ENCODE assay signal across 9 cellular contexts in genomic region chr3:111594205-111594604, GRCh38. TPM values are rescaled to one million over a fixed set of nuclear protein-coding genes. Genes with fewer than 3 reads are reported as not detected.
DNase-seq lines count a peak whose midpoint lies in the region; ATAC-seq and TF ChIP-seq lines count a peak whose summit lies in the region.
"Had no signal": no experiment of that assay in that cellular context is flagged by ENCODE, and none has a peak within 500 bp of the region (broad histone marks: within the 10 kb centered on the region; RNA-seq: fewer than 3 reads in every experiment).

No MANE protein-coding gene starts in this region.

- no peak for TF ChIP-seq POLR2A in uterus (IDR thresholded peaks at IDR 0.05)
- TF ChIP-seq POLR2A in gastroesophageal sphincter (IDR thresholded peaks at IDR 0.05), result no peak

- H3K27me3 Mint-ChIP-seq in CD8-positive, alpha-beta T cell (ENCODE audit: low read depth), result no peaks in the 10 kb centered on the region

- H3K79me2 ChIP-seq in fibroblast of lung (ENCODE audit: control insufficient read depth, insufficient read depth, low read length), result no peaks in the 10 kb centered on the region

- no peak overlapping the region for H3K4me3 Mint-ChIP-seq in CD8-positive, alpha-beta T cell

- no peak for ATAC-seq in CD8-positive, alpha-beta T cell
- ATAC-seq in GM21360 (IDR thresholded peaks at IDR 0.05; ENCODE audit: unreplicated experiment), result peak; percentile 70
- no peak for ATAC-seq in gastroesophageal sphincter

- no peaks in the 10 kb centered on the region for H3K27me3 ChIP-seq in CD8-positive, alpha-beta T cell (ENCODE audit: insufficient read depth, low read length)
- no peaks in the 10 kb centered on the region for H3K27me3 ChIP-seq in fibroblast of lung (ENCODE audit: control insufficient read depth, insufficient read depth, low read length)
- H3K27me3 ChIP-seq in uterus, result no peaks in the 10 kb centered on the region
- H3K27me3 ChIP-seq in gastroesophageal sphincter, result no peaks in the 10 kb centered on the region

- no peaks in the 10 kb centered on the region for H3K9me3 Mint-ChIP-seq in CD8-positive, alpha-beta T cell

- peaks cover 52% of the 10 kb centered on the region for H3K4me1 Mint-ChIP-seq in CD8-positive, alpha-beta T cell (ENCODE audit: low read depth)

- H3K4me2 ChIP-seq in fibroblast of lung (ENCODE audit: extremely low read depth, insufficient read depth, low read length), result no peak overlapping the region

- CTCF ChIA-PET in CD8-positive, alpha-beta T cell (lab: Charles Lee), result no interaction called here

- peaks cover 10% of the 10 kb centered on the region for H3K4me1 ChIP-seq in CD8-positive, alpha-beta T cell (ENCODE audit: insufficient read depth, low read length)
- H3K4me1 ChIP-seq in fibroblast of lung (ENCODE audit: control insufficient read depth, extremely low read depth, insufficient read depth, low read length) (peaks cover 8% of the 10 kb centered on the region), uterus (no peaks in the 10 kb centered on the region), gastroesophageal sphincter (no peaks in the 10 kb centered on the region)

- no peak for TF ChIP-seq EP300 in gastroesophageal sphincter (IDR thresholded peaks at IDR 0.05)

- no peak overlapping the region for H2AFZ ChIP-seq in fibroblast of lung (ENCODE audit: low read length)

- POLR2A ChIA-PET in CD8-positive, alpha-beta T cell (lab: Charles Lee), result interaction anchor here (1.3 to 1.7 kb wide), 2 partner anchors 11 to 25 kb away, joined by 3 to 4 read pairs; no protein-coding TSS in a partner anchor

- DNase-seq in CD8-positive, alpha-beta T cell, result no peak
- DNase-seq in HPDE6-E6E7 (ENCODE audit: extremely low spot score) (peak; percentile 64), fibroblast of lung (ENCODE audit: low read depth in 2 of 2) (peak; percentile 17 to 96), NCI-H2196 treated with DMSO at 0.1 percent for 48 hours (lab: John Stamatoyannopoulos, UW; ENCODE audit: unreplicated experiment) (no peak), ecto neural progenitor cell (ENCODE audit: low spot score) (no peak), uterus (no peak)

- H3K36me3 Mint-ChIP-seq in CD8-positive, alpha-beta T cell, result peaks cover 87% of the 10 kb centered on the region

- no peaks in the 10 kb centered on the region for H3K9me3 ChIP-seq in CD8-positive, alpha-beta T cell (ENCODE audit: low read length)
- H3K9me3 ChIP-seq in fibroblast of lung (ENCODE audit: control insufficient read depth, insufficient read depth, low read depth, low read length), result no peaks in the 10 kb centered on the region
- no peaks in the 10 kb centered on the region for H3K9me3 ChIP-seq in uterus
- no peaks in the 10 kb centered on the region for H3K9me3 ChIP-seq in gastroesophageal sphincter

- H3K36me3 ChIP-seq in CD8-positive, alpha-beta T cell (ENCODE audit: insufficient read depth, low read length), result peaks cover 40% of the 10 kb centered on the region
- no peaks in the 10 kb centered on the region for H3K36me3 ChIP-seq in fibroblast of lung (ENCODE audit: control insufficient read depth, insufficient read depth, low read length)
- H3K36me3 ChIP-seq in uterus, result no peaks in the 10 kb centered on the region
- no peaks in the 10 kb centered on the region for H3K36me3 ChIP-seq in gastroesophageal sphincter

- peak overlapping the region; percentile 83 for H3K27ac Mint-ChIP-seq in CD8-positive, alpha-beta T cell

- no peak for TF ChIP-seq CTCF in CD8-positive, alpha-beta T cell (IDR thresholded peaks at IDR 0.05)
- TF ChIP-seq CTCF in fibroblast of lung (conservative IDR thresholded peaks at IDR 0.05 in 1 of 2, IDR thresholded peaks at IDR 0.05 in 1 of 2; ENCODE audit: low read depth in 1 of 2, low read length in 2 of 2) (no peak), uterus (IDR thresholded peaks at IDR 0.05) (no peak), gastroesophageal sphincter (IDR thresholded peaks at IDR 0.05) (no peak)

- H3K4me3 ChIP-seq in CD8-positive, alpha-beta T cell (ENCODE audit: low read depth, low read length), result no peak overlapping the region
- H3K4me3 ChIP-seq in fibroblast of lung (replicated peaks in 1 of 4; ENCODE audit: control extremely low read depth in 1 of 4, insufficient read depth in 1 of 4, low read depth in 3 of 4, low read length in 4 of 4), result no peak overlapping the region
- H3K4me3 ChIP-seq in uterus, result no peak overlapping the region
- H3K4me3 ChIP-seq in gastroesophageal sphincter, result no peak overlapping the region

- WGBS in gastroesophageal sphincter (ENCODE audit: low coverage in 1 of 2), 2 donors, result 88 to 93% methylated on average over 2 of the region's 2 CpGs

- intact Hi-C loops in CD8-positive, alpha-beta T cell (cut with DNase I, micrococcal nuclease), result no loop called here
- intact Hi-C loops in uterus (cut with DNase I; ENCODE audit: low total_unique reads), result no loop called here

- no peak overlapping the region for H3K9ac ChIP-seq in fibroblast of lung (ENCODE audit: insufficient read depth, low read length)

- no peaks in the 10 kb centered on the region for H4K20me1 ChIP-seq in fibroblast of lung (ENCODE audit: control insufficient read depth, extremely low read depth, insufficient read depth, low read length)

- no peak overlapping the region for H3K27ac ChIP-seq in CD8-positive, alpha-beta T cell (ENCODE audit: low read depth, low read length)
- H3K27ac ChIP-seq in fibroblast of lung (ENCODE audit: insufficient read depth, low read length) (no peak overlapping the region), uterus (no peak overlapping the region), gastroesophageal sphincter (no peak overlapping the region)

RNA-seq across cellular contexts. Expression of gene ZBED2, which starts 0.9 kb away (rescaled TPM):
- under 1 TPM; 0.19 to 0.22 TPM for total RNA-seq in CD8-positive, alpha-beta T cell
- not detected in 2 replicates for total RNA-seq in fibroblast of lung
- polyA plus RNA-seq in fibroblast of lung, result 0.06 TPM in 1 of 2 replicates, not detected in the other
- polyA plus RNA-seq in fibroblast of lung (2012), result not detected in 2 replicates
- not detected in 2 replicates for polyA minus RNA-seq in fibroblast of lung (ENCODE audit: low replicate concordance)
- under 1 TPM in 1 of 4 donors, not detected in 3; 0.35 TPM for total RNA-seq in uterus
- under 1 TPM in 1 of 4 donors, not detected in 3; 0.20 TPM for total RNA-seq in gastroesophageal sphincter
- total RNA-seq: urinary bladder had no signal

RNA-seq across cellular contexts. Expression of gene CD96, which starts 52.2 kb away (rescaled TPM):
- total RNA-seq in CD8-positive, alpha-beta T cell, result 100 to 1,000 TPM; 218 to 219 TPM
- total RNA-seq in fibroblast of lung (under 0.01 TPM in 1 of 2 replicates, not detected in the other), uterus (1 to 10 TPM; 1.0 to 2.8 (median 2.2) TPM), gastroesophageal sphincter (1 to 10 TPM in 2 of 4 donors, under 1 TPM in 2; 0.19 to 1.2 (median 1.0) TPM)
- polyA plus RNA-seq in fibroblast of lung, result 0.10 TPM in 1 of 2 replicates, not detected in the other
- 0.13 TPM in 1 of 2 replicates, not detected in the other for polyA plus RNA-seq in fibroblast of lung (2012)
- not detected in 2 replicates for polyA minus RNA-seq in fibroblast of lung (ENCODE audit: low replicate concordance)

Comparison
In these comparisons a context has a peak if more than half of its experiments do, and no peak if none do; other contexts are left out.
1. DNase-seq: peak in HPDE6-E6E7 (single experiment) and fibroblast of lung (2 of 2); none in CD8-positive, alpha-beta T cell (0 of 7), NCI-H2196 treated with DMSO at 0.1 percent for 48 hours (single experiment), ecto neural progenitor cell (single experiment) and uterus (0 of 2).
2. RNA of gene CD96, which starts 52.2 kb away (total RNA-seq): 218 to 219 TPM in CD8-positive, alpha-beta T cell; 1.0 to 2.8 TPM in uterus, 0.19 to 1.2 TPM in gastroesophageal sphincter and under 0.01 TPM in fibroblast of lung; every median in the first group is over 10 times any median in the second.